ENCODE assay signal across 8 cellular contexts in genomic region chr22:38756631-38757463, GRCh38. TPM values are rescaled to one million over a fixed set of nuclear protein-coding genes. Genes with fewer than 3 reads are reported as not detected.
DNase-seq lines count a peak whose midpoint lies in the region; ATAC-seq lines count a peak whose summit lies in the region.

No MANE protein-coding gene starts in this region.

- peaks cover 18% of the 10 kb centered on the region for H3K36me3 ChIP-seq in CD8-positive, alpha-beta memory T cell (ENCODE audit: insufficient read depth, low read length)
- no peaks in the 10 kb centered on the region for H3K36me3 ChIP-seq in Karpas-422 (ENCODE audit: insufficient read depth, low read length)
- no peaks in the 10 kb centered on the region for H3K36me3 ChIP-seq in mesendoderm (ENCODE audit: control insufficient read depth, insufficient read depth, low read length)

- no peaks in the 10 kb centered on the region for H3K9me3 ChIP-seq in CD8-positive, alpha-beta memory T cell (ENCODE audit: low read length)
- H3K9me3 ChIP-seq in Karpas-422 (ENCODE audit: low read length) = no peaks in the 10 kb centered on the region

- H4K20me1 ChIP-seq in Karpas-422 (ENCODE audit: insufficient read depth, low read depth, low read length) = no peaks in the 10 kb centered on the region

- CTCF ChIA-PET in CD8-positive, alpha-beta memory T cell (lab: Charles Lee) = interaction anchor here (1.0 to 5.0 kb wide), 6 partner anchors 9 to 86 kb away, joined by 3 to 38 read pairs (median 8); no protein-coding TSS in a partner anchor

- H4K5ac ChIP-seq in mesendoderm (ENCODE audit: low read length) = no peak overlapping the region

- peak overlapping the region; percentile 80 for H3K9ac ChIP-seq in Karpas-422 (ENCODE audit: low read length)
- peak overlapping the region; percentile 78 for H3K9ac ChIP-seq in mesendoderm (ENCODE audit: low read length)

- no peak overlapping the region for H4K8ac ChIP-seq in mesendoderm (ENCODE audit: low read depth, low read length)

- WGBS in mesendoderm (ENCODE audit: extremely low coverage, insufficient coverage, low lambda C conversion rate) = no CpG with 5 or more reads among the region's 21 CpGs

- H3K9me2 ChIP-seq in Karpas-422 (replicated peaks; ENCODE audit: insufficient read depth, low read length) = no peaks in the 10 kb centered on the region

- H2BK120ac ChIP-seq in mesendoderm (ENCODE audit: low read depth, low read length) = no peak overlapping the region

- POLR2A ChIA-PET in CD8-positive, alpha-beta memory T cell (lab: Charles Lee) = interaction anchor here (0.6 to 13.0 kb wide), 4 partner anchors 11 to 40 kb away, joined by 3 to 275 read pairs (median 9); no protein-coding TSS in a partner anchor

- peaks cover 50% of the 10 kb centered on the region for H3K4me1 ChIP-seq in CD8-positive, alpha-beta memory T cell (ENCODE audit: insufficient read depth, low read length)
- peaks cover 34% of the 10 kb centered on the region for H3K4me1 ChIP-seq in Karpas-422 (ENCODE audit: low read length)
- H3K4me1 ChIP-seq in mesendoderm (ENCODE audit: control insufficient read depth, low read depth, low read length) = peaks cover 8% of the 10 kb centered on the region

- no peaks in the 10 kb centered on the region for H3K27me3 ChIP-seq in CD8-positive, alpha-beta memory T cell (ENCODE audit: insufficient read depth, low read length, poor library complexity, severe bottlenecking)
- H3K27me3 ChIP-seq in Karpas-422 (ENCODE audit: low read length) = no peaks in the 10 kb centered on the region
- no peaks in the 10 kb centered on the region for H3K27me3 ChIP-seq in mesendoderm (ENCODE audit: insufficient read depth, low read length, poor library complexity)

- H3K4me2 ChIP-seq in Karpas-422 (ENCODE audit: low read depth, low read length, poor library complexity, severe bottlenecking) (peak overlapping the region; percentile 96), mesendoderm (ENCODE audit: low read length) (no peak overlapping the region)

- H2AK5ac ChIP-seq in mesendoderm (ENCODE audit: low read length) = no peak overlapping the region

- H3K18ac ChIP-seq in mesendoderm (ENCODE audit: low read length) = no peak overlapping the region

- H3K27ac ChIP-seq in CD8-positive, alpha-beta memory T cell (ENCODE audit: low read depth, low read length) = peak overlapping the region; percentile 67
- no peak overlapping the region for H3K27ac ChIP-seq in Karpas-422 (ENCODE audit: low read length)
- no peak overlapping the region for H3K27ac ChIP-seq in mesendoderm (ENCODE audit: low read depth, low read length)

- ATAC-seq in activated naive CD8-positive, alpha-beta T cell treated with anti-CD3 and anti-CD28 coated beads, Interleukin-2, amount 50 U/mL, for 24 hours = no peak
- ATAC-seq in HG03039 (IDR thresholded peaks at IDR 0.05; ENCODE audit: unreplicated experiment) (no peak), left lobe of liver (no peak), HG03469 (IDR thresholded peaks at IDR 0.05; ENCODE audit: unreplicated experiment) (no peak)

- H3K4ac ChIP-seq in mesendoderm (ENCODE audit: low read depth, low read length) = no peak overlapping the region

- peak overlapping the region; percentile 88 for H3K56ac ChIP-seq in mesendoderm (ENCODE audit: low read length)

- peak overlapping the region; percentile 80 to 98 (median 94) for H3K27ac Mint-ChIP-seq in CD8-positive, alpha-beta memory T cell
- H3K27ac Mint-ChIP-seq in activated naive CD8-positive, alpha-beta T cell treated with anti-CD3 and anti-CD28 coated beads, Interleukin-2, amount 50 U/mL, for 24 hours = peak overlapping the region; percentile 81

- H2BK15ac ChIP-seq in mesendoderm (replicated peaks; ENCODE audit: low read depth) = no peak overlapping the region

- H3K36me3 Mint-ChIP-seq in CD8-positive, alpha-beta memory T cell = peaks cover 12 to 34% (median 23%) of the 10 kb centered on the region in 3 donors
- peaks cover 12% of the 10 kb centered on the region for H3K36me3 Mint-ChIP-seq in activated naive CD8-positive, alpha-beta T cell treated with anti-CD3 and anti-CD28 coated beads, Interleukin-2, amount 50 U/mL, for 24 hours (ENCODE audit: low read depth)

- H3K4me3 Mint-ChIP-seq in CD8-positive, alpha-beta memory T cell = peak overlapping the region; percentile 86 to 97 (median 95)
- H3K4me3 Mint-ChIP-seq in activated naive CD8-positive, alpha-beta T cell treated with anti-CD3 and anti-CD28 coated beads, Interleukin-2, amount 50 U/mL, for 24 hours = peak overlapping the region; percentile 84

- no peak for DNase-seq in CD8-positive, alpha-beta memory T cell
- DNase-seq in Karpas-422 = no peak
- DNase-seq in activated naive CD8-positive, alpha-beta T cell treated with anti-CD3 and anti-CD28 coated beads, Interleukin-2, amount 50 U/mL, for 24 hours = peak; percentile 33
- DNase-seq in mesendoderm = no peak
- no peak for DNase-seq in DMS 273 treated with DMSO at 0.1 percent for 48 hours (lab: John Stamatoyannopoulos, UW)
- DNase-seq in left lobe of liver (ENCODE audit: low spot score) = no peak

- no peaks in the 10 kb centered on the region for H3K79me1 ChIP-seq in mesendoderm (ENCODE audit: low read length)

- H3K4me3 ChIP-seq in CD8-positive, alpha-beta memory T cell (ENCODE audit: low read length) = peak overlapping the region; percentile 77
- H3K4me3 ChIP-seq in Karpas-422 (ENCODE audit: low read length) (peak overlapping the region; percentile 88), mesendoderm (ENCODE audit: low read length) (no peak overlapping the region)

- H3K4me1 Mint-ChIP-seq in CD8-positive, alpha-beta memory T cell = peaks cover 50 to 57% (median 55%) of the 10 kb centered on the region in 3 donors
- H3K4me1 Mint-ChIP-seq in activated naive CD8-positive, alpha-beta T cell treated with anti-CD3 and anti-CD28 coated beads, Interleukin-2, amount 50 U/mL, for 24 hours = peaks cover 59% of the 10 kb centered on the region

- H2AFZ ChIP-seq in Karpas-422 (ENCODE audit: low read length) = no peak overlapping the region

- H2BK5ac ChIP-seq in mesendoderm (ENCODE audit: low read length) = no peak overlapping the region

- H3K23ac ChIP-seq in mesendoderm (ENCODE audit: low read length) = no peak overlapping the region

- peaks cover 0 to 2% (median 0%) of the 10 kb centered on the region in 5 donors for H3K9me3 Mint-ChIP-seq in CD8-positive, alpha-beta memory T cell
- no peaks in the 10 kb centered on the region for H3K9me3 Mint-ChIP-seq in activated naive CD8-positive, alpha-beta T cell treated with anti-CD3 and anti-CD28 coated beads, Interleukin-2, amount 50 U/mL, for 24 hours

- H3K79me2 ChIP-seq in Karpas-422 (ENCODE audit: low read length) = peaks cover 16% of the 10 kb centered on the region
- H3K79me2 ChIP-seq in mesendoderm (ENCODE audit: control insufficient read depth, insufficient read depth, low read length) = no peaks in the 10 kb centered on the region

- H3K27me3 Mint-ChIP-seq in CD8-positive, alpha-beta memory T cell = peaks cover 0 to 3% of the 10 kb centered on the region in 2 donors
- no peaks in the 10 kb centered on the region for H3K27me3 Mint-ChIP-seq in activated naive CD8-positive, alpha-beta T cell treated with anti-CD3 and anti-CD28 coated beads, Interleukin-2, amount 50 U/mL, for 24 hours

RNA-seq across cellular contexts. Expression of gene SUN2, which starts 1.0 kb away (rescaled TPM):
- total RNA-seq in CD8-positive, alpha-beta memory T cell = 100 to 1,000 TPM; 168 to 185 TPM
- 753 TPM for polyA plus RNA-seq in CD8-positive, alpha-beta memory T cell
- total RNA-seq in Karpas-422 (2014; rRNA removed; shearing (Covaris generic); ENCODE audit: low replicate concordance) = 23.3 and 44.9 TPM in 2 replicates
- 5.8 TPM for polyA plus RNA-seq in mesendoderm (2013, experiment 1 of 2)
- 5.7 TPM for polyA plus RNA-seq in mesendoderm (2013, experiment 2 of 2)
- 183 TPM for total RNA-seq in left lobe of liver

RNA-seq across cellular contexts. Expression of gene DNAL4, which starts 37.1 kb away (rescaled TPM):
- total RNA-seq in CD8-positive, alpha-beta memory T cell = 1 to 10 TPM; 9.1 to 9.6 TPM
- polyA plus RNA-seq in CD8-positive, alpha-beta memory T cell = 12.3 TPM
- 3.2 and 8.8 TPM in 2 replicates for total RNA-seq in Karpas-422 (2014; rRNA removed; shearing (Covaris generic); ENCODE audit: low replicate concordance)
- 6.0 TPM for polyA plus RNA-seq in mesendoderm (2013, experiment 1 of 2)
- 6.0 TPM for polyA plus RNA-seq in mesendoderm (2013, experiment 2 of 2)
- total RNA-seq in left lobe of liver = 3.3 TPM

RNA-seq across cellular contexts. Expression of gene GTPBP1, which starts 51.1 kb away (rescaled TPM):
- 10 to 100 TPM; 62.7 to 63.7 TPM for total RNA-seq in CD8-positive, alpha-beta memory T cell
- polyA plus RNA-seq in CD8-positive, alpha-beta memory T cell = 28.2 TPM
- total RNA-seq in Karpas-422 (2014; rRNA removed; shearing (Covaris generic); ENCODE audit: low replicate concordance) = 47.6 and 53.4 TPM in 2 replicates
- 34.9 TPM for polyA plus RNA-seq in mesendoderm (2013, experiment 1 of 2)
- 34.2 TPM for polyA plus RNA-seq in mesendoderm (2013, experiment 2 of 2)
- total RNA-seq in left lobe of liver = 14.4 TPM

RNA-seq across cellular contexts. Expression of gene JOSD1, which starts 56.1 kb away (rescaled TPM):
- 10 to 100 TPM; 86.0 to 96.4 TPM for total RNA-seq in CD8-positive, alpha-beta memory T cell
- 9.3 TPM for polyA plus RNA-seq in CD8-positive, alpha-beta memory T cell
- 50.5 and 64.1 TPM in 2 replicates for total RNA-seq in Karpas-422 (2014; rRNA removed; shearing (Covaris generic); ENCODE audit: low replicate concordance)
- polyA plus RNA-seq in mesendoderm (2013, experiment 1 of 2) = 17.5 TPM
- polyA plus RNA-seq in mesendoderm (2013, experiment 2 of 2) = 16.2 TPM
- 16.6 TPM for total RNA-seq in left lobe of liver
